In the genomic region with DNA sequence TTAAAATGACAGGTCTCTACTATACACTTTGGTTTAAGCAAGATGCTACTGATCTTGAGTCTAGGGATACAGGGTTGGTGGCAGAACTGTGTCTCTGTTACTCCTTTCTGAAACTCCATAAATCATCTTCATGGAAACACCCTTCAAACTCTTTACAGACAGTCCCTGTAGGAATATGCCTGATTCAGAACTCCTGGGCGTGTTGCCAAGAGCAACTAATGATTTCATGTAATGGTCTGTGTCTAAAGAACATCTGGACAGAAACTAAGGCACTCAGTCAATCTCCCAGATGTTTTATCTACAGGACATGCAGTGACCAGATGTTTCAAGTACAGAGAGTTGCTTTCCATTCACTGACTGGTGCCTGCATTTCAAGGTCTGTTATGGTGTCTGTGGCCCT, we compare ENCODE assay signal across 1 cellular context.
TF ChIP-seq lines count a peak whose summit lies in the region.

No MANE protein-coding gene starts in this region.

TF ChIP-seq in K562, 482 proteins besides CTCF, POLR2A, EP300 and RAD21 (continued from another document):
- TF ChIP-seq, protein P1, sequence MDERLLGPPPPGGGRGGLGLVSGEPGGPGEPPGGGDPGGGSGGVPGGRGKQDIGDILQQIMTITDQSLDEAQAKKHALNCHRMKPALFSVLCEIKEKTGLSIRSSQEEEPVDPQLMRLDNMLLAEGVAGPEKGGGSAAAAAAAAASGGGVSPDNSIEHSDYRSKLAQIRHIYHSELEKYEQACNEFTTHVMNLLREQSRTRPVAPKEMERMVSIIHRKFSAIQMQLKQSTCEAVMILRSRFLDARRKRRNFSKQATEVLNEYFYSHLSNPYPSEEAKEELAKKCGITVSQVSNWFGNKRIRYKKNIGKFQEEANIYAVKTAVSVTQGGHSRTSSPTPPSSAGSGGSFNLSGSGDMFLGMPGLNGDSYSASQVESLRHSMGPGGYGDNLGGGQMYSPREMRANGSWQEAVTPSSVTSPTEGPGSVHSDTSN (CRISPR knock-in tag; IDR thresholded peaks at IDR 0.05; ENCODE audit: low read depth) = no peak
- TF ChIP-seq, protein P1 (tag; conservative IDR thresholded peaks at IDR 0.05; ENCODE audit: low read depth) = peak; percentile 90
- TF ChIP-seq, protein P2, sequence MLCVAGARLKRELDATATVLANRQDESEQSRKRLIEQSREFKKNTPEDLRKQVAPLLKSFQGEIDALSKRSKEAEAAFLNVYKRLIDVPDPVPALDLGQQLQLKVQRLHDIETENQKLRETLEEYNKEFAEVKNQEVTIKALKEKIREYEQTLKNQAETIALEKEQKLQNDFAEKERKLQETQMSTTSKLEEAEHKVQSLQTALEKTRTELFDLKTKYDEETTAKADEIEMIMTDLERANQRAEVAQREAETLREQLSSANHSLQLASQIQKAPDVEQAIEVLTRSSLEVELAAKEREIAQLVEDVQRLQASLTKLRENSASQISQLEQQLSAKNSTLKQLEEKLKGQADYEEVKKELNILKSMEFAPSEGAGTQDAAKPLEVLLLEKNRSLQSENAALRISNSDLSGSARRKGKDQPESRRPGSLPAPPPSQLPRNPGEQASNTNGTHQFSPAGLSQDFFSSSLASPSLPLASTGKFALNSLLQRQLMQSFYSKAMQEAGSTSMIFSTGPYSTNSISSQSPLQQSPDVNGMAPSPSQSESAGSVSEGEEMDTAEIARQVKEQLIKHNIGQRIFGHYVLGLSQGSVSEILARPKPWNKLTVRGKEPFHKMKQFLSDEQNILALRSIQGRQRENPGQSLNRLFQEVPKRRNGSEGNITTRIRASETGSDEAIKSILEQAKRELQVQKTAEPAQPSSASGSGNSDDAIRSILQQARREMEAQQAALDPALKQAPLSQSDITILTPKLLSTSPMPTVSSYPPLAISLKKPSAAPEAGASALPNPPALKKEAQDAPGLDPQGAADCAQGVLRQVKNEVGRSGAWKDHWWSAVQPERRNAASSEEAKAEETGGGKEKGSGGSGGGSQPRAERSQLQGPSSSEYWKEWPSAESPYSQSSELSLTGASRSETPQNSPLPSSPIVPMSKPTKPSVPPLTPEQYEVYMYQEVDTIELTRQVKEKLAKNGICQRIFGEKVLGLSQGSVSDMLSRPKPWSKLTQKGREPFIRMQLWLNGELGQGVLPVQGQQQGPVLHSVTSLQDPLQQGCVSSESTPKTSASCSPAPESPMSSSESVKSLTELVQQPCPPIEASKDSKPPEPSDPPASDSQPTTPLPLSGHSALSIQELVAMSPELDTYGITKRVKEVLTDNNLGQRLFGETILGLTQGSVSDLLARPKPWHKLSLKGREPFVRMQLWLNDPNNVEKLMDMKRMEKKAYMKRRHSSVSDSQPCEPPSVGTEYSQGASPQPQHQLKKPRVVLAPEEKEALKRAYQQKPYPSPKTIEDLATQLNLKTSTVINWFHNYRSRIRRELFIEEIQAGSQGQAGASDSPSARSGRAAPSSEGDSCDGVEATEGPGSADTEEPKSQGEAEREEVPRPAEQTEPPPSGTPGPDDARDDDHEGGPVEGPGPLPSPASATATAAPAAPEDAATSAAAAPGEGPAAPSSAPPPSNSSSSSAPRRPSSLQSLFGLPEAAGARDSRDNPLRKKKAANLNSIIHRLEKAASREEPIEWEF (CRISPR knock-in tag; IDR thresholded peaks at IDR 0.05) = no peak
- TF ChIP-seq JUNB (CRISPR knock-in tag; conservative IDR thresholded peaks at IDR 0.05) = no peak
- TF ChIP-seq, protein P3, sequence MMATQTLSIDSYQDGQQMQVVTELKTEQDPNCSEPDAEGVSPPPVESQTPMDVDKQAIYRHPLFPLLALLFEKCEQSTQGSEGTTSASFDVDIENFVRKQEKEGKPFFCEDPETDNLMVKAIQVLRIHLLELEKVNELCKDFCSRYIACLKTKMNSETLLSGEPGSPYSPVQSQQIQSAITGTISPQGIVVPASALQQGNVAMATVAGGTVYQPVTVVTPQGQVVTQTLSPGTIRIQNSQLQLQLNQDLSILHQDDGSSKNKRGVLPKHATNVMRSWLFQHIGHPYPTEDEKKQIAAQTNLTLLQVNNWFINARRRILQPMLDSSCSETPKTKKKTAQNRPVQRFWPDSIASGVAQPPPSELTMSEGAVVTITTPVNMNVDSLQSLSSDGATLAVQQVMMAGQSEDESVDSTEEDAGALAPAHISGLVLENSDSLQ (IDR thresholded peaks at IDR 0.05) = peak; percentile 82
- peak; percentile 68 for TF ChIP-seq NFIC (IDR thresholded peaks at IDR 0.05)
- TF ChIP-seq CBFA2T2 (conservative IDR thresholded peaks at IDR 0.05) = peak; percentile 68
- TF ChIP-seq RFX1 (IDR thresholded peaks at IDR 0.05) = peak; percentile 51; the same call in 1 of the 2 replicates
- no peak for TF ChIP-seq ZBTB1 (CRISPR knock-in tag; IDR thresholded peaks at IDR 0.05; ENCODE audit: borderline replicate concordance, low read depth)
- peak; percentile 75 for TF ChIP-seq CBFA2T3 (IDR thresholded peaks at IDR 0.05)
